ENCODE assay signal across 23 cellular contexts in the genomic region with DNA sequence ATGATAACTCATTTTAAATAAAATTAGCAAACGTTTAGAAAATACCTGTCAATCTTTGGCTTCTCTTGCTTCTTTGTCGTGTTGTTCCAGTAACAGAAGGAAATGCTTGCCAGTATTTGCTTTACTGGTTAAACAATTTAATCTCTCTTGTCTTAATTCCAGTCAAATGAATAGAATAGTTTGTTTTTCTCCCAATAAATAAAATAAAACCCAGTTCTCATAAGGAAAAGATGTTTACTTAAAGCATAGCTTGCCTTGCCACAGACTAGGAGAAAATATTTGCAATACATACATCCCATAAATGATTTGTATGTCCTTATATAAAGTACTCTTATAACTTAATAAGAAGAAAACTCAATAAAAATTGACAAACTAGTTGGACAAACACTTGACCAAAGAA. TPM values are rescaled to one million over a fixed set of nuclear protein-coding genes. Genes with fewer than 3 reads are reported as not detected.
DNase-seq lines count a peak whose midpoint lies in the region; ATAC-seq, FAIRE-seq and TF ChIP-seq lines count a peak whose summit lies in the region.
"Had no signal": no experiment of that assay in that cellular context is flagged by ENCODE, and none has a peak within 500 bp of the region (broad histone marks: within the 10 kb centered on the region; RNA-seq: fewer than 3 reads in every experiment).

No MANE protein-coding gene starts in this region.

- BruUV-seq in IMR-90 (replicated peaks; lab: Mats Ljungman, UMichigan) (no TSS peak), PC-3 (replicated peaks; lab: Mats Ljungman, UMichigan) (no TSS peak)

- WGBS in A549 (ENCODE audit: missing lambda C conversion rate), result 11% methylated on average over 2 of the region's 2 CpGs
- no CpG with 5 or more reads among the region's 2 CpGs for WGBS in IMR-90 (ENCODE audit: extremely low coverage in 2 of 2, insufficient read length in 1 of 2), 2 experiments
- 30 to 35% methylated on average over 2 of the region's 2 CpGs for WGBS in transverse colon (ENCODE audit: low coverage in 1 of 2), 2 donors

- H3K9me1 ChIP-seq in IMR-90 (ENCODE audit: insufficient read depth, low read length), result 0 out of 2 replicates have a peak, but pooled peaks cover 1% of the 10 kb centered on the region

- TF ChIP-seq CTCF in A549 (IDR thresholded peaks at IDR 0.05) (no peak), IMR-90 (conservative IDR thresholded peaks at IDR 0.05; ENCODE audit: low read depth, low read length) (no peak), PC-3 (conservative IDR thresholded peaks at IDR 0.05; ENCODE audit: low read depth, low read length) (no peak), transverse colon (IDR thresholded peaks at IDR 0.05) (no peak)

- no peak overlapping the region for H3K23ac ChIP-seq in IMR-90 (ENCODE audit: low read depth, low read length)

- no peak for DNase-seq in A549 (ENCODE audit: low read depth in 1 of 2, low spot score in 1 of 2)
- DNase-seq in IMR-90, result peak; percentile 31
- DNase-seq in PC-3, result peak; percentile 51
- no peak for DNase-seq in transverse colon
- DNase-seq: 8988T; AML-193; Caco-2; Calu3; CD4-positive, alpha-beta T cell; CD8-positive, alpha-beta T cell; DMS79 treated with DMSO at 0.1 percent for 48 hours; GF-D8 had no signal

- H3K9ac ChIP-seq in IMR-90 (ENCODE audit: low read depth, low read length), result no peak overlapping the region
- H3K9ac ChIP-seq in PC-3 (ENCODE audit: low read length), result no peak overlapping the region
- H3K9ac ChIP-seq: BLaER1 treated with 17β-estradiol and CSF1 and Interleukin-3, amounts not matched to agents 10 nM and 100 nM had no signal

- dilution Hi-C loops in IMR-90 (cut with HindIII; ENCODE audit: low sequenced_read_pairs, unreplicated experiment), result no loop called here

- in situ Hi-C loops in IMR-90 (cut with MboI; ENCODE audit: low sequenced_read_pairs) (no loop called here), transverse colon (cut with MboI; ENCODE audit: low pct_ligation_motif_present in 1 of 4, low pct_unique_long_range_greater_than_20kb in 1 of 4, low sequenced_read_pairs in 3 of 4) (no loop called here)

- POLR2A ChIA-PET in A549 (lab: Yijun Ruan, JAX), result no interaction called here
- POLR2A ChIA-PET in IMR-90 (lab: Charles Lee; ENCODE audit: unreplicated experiment), result no interaction called here
- POLR2A ChIA-PET in PC-3 (lab: Charles Lee; ENCODE audit: unreplicated experiment), result no interaction called here

- H3K9me3 ChIP-seq in A549 (peaks cover 28% of the 10 kb centered on the region), IMR-90 (ENCODE audit: control insufficient read depth, insufficient read depth, low read length) (no peaks in the 10 kb centered on the region), PC-3 (ENCODE audit: low read length) (no peaks in the 10 kb centered on the region), transverse colon (no peaks in the 10 kb centered on the region)
- H3K9me3 ChIP-seq: Caco-2 had no signal

- no peaks in the 10 kb centered on the region for H3K79me1 ChIP-seq in IMR-90 (ENCODE audit: low read depth in 1 of 2, low read length in 2 of 2)

- no peaks in the 10 kb centered on the region for H3K79me2 ChIP-seq in PC-3 (ENCODE audit: low read length)

- CTCF ChIA-PET in A549 (lab: Yijun Ruan, JAX) (no interaction called here), IMR-90 (lab: Yijun Ruan, JAX) (no interaction called here), PC-3 (lab: Charles Lee) (no interaction called here)

- H3K27me3 ChIP-seq in IMR-90 (ENCODE audit: control insufficient read depth, insufficient read depth, low read length) (no peaks in the 10 kb centered on the region; the same call in 1 of the 2 replicates), PC-3 (ENCODE audit: low read length) (no peaks in the 10 kb centered on the region), transverse colon (no peaks in the 10 kb centered on the region)
- H3K27me3 ChIP-seq: BLaER1 treated with 17β-estradiol and CSF1 and Interleukin-3, amounts not matched to agents 10 nM and 100 nM had no signal

- no peak overlapping the region for H4K8ac ChIP-seq in IMR-90 (ENCODE audit: low read depth in 2 of 2, low read length in 2 of 2)

- no peak overlapping the region for H2AK5ac ChIP-seq in IMR-90 (ENCODE audit: low read depth, low read length)

- H3K4ac ChIP-seq in IMR-90 (ENCODE audit: low read depth, low read length), result no peak overlapping the region

- H3K18ac ChIP-seq in IMR-90 (ENCODE audit: low read depth, low read length), result no peak overlapping the region; the same call in 1 of the 2 replicates

- TF ChIP-seq EP300 in A549 (IDR thresholded peaks at IDR 0.05) (no peak), transverse colon (IDR thresholded peaks at IDR 0.05; ENCODE audit: low read depth) (no peak)

- H3F3A ChIP-seq in PC-3 (ENCODE audit: low read length, unreplicated experiment), result no peaks in the 10 kb centered on the region

- H4K91ac ChIP-seq in IMR-90 (ENCODE audit: insufficient read depth, low read depth, low read length), result no peak overlapping the region

- intact Hi-C loops in IMR-90 (cut with micrococcal nuclease), result loop anchor here (2.0 kb wide), 2 partner anchors 49 to 123 kb away; no protein-coding TSS in a partner anchor
- intact Hi-C loops in PC-3 (cut with micrococcal nuclease), result loop anchor here (5.0 kb wide), 1 partner anchor 38 kb away; no protein-coding TSS in a partner anchor
- intact Hi-C loops in transverse colon (cut with DNase I; ENCODE audit: low total_unique reads), result no loop called here

- H2BK15ac ChIP-seq in IMR-90 (ENCODE audit: low read depth, low read length), result no peak overlapping the region

- TF ChIP-seq POLR2A in A549 (IDR thresholded peaks at IDR 0.05; ENCODE audit: low read length), result no peak
- no peak for TF ChIP-seq POLR2A in IMR-90 (IDR thresholded peaks at IDR 0.05; ENCODE audit: low read depth, low read length)
- no peak for TF ChIP-seq POLR2A in transverse colon (IDR thresholded peaks at IDR 0.05)

- H2AFZ ChIP-seq in IMR-90 (replicated peaks; ENCODE audit: low read length, poor library complexity) (no peak overlapping the region), PC-3 (ENCODE audit: low read length) (no peak overlapping the region)

- H4K5ac ChIP-seq in IMR-90 (ENCODE audit: low read depth, low read length), result no peak overlapping the region

- no peaks in the 10 kb centered on the region for H3K9me2 ChIP-seq in PC-3 (replicated peaks; ENCODE audit: low read length)

- H3K27ac ChIP-seq in A549 (no peak overlapping the region), IMR-90 (ENCODE audit: insufficient read depth, low read length) (no peak overlapping the region), PC-3 (ENCODE audit: low read length) (peak overlapping the region; percentile 57), transverse colon (peak overlapping the region in 1 of 4 donors; percentile 17)
- H3K27ac ChIP-seq: BLaER1 treated with 17β-estradiol and CSF1 and Interleukin-3, amounts not matched to agents 10 nM and 100 nM; C4-2B had no signal

- H4K20me1 ChIP-seq in IMR-90 (ENCODE audit: insufficient read depth, low read length) (no peaks in the 10 kb centered on the region), PC-3 (ENCODE audit: low read length) (no peaks in the 10 kb centered on the region)
- H4K20me1 ChIP-seq: BLaER1 treated with 17β-estradiol and CSF1 and Interleukin-3, amounts not matched to agents 10 nM and 100 nM had no signal

- no peak for ATAC-seq in A549
- ATAC-seq in IMR-90 (ENCODE audit: low read depth), result peak; percentile 55
- peak; percentile 63 for ATAC-seq in PC-3
- no peak for ATAC-seq in HG03045 (IDR thresholded peaks at IDR 0.05; ENCODE audit: unreplicated experiment)
- no peak for ATAC-seq in GM21529 (IDR thresholded peaks at IDR 0.05; ENCODE audit: unreplicated experiment)
- no peak for ATAC-seq in GM21381 (IDR thresholded peaks at IDR 0.05; ENCODE audit: unreplicated experiment)
- ATAC-seq: CD8-positive, alpha-beta T cell had no signal

- H3K14ac ChIP-seq in IMR-90 (replicated peaks; ENCODE audit: low read depth, low read length), result no peak overlapping the region

- no peak overlapping the region for H3K4me3 ChIP-seq in A549
- no peak overlapping the region for H3K4me3 ChIP-seq in IMR-90 (ENCODE audit: insufficient read depth, low read depth, low read length)
- no peak overlapping the region for H3K4me3 ChIP-seq in PC-3 (ENCODE audit: low read length)
- H3K4me3 ChIP-seq in transverse colon, result no peak overlapping the region
- H3K4me3 ChIP-seq: BLaER1 treated with 17β-estradiol and CSF1 and Interleukin-3, amounts not matched to agents 10 nM and 100 nM had no signal

- TF ChIP-seq RAD21 in A549 (conservative IDR thresholded peaks at IDR 0.05 in 1 of 2, IDR thresholded peaks at IDR 0.05 in 1 of 2) (no peak), IMR-90 (IDR thresholded peaks at IDR 0.05; ENCODE audit: low read length) (no peak)

- no peak overlapping the region for H2BK120ac ChIP-seq in IMR-90 (ENCODE audit: low read depth, low read length)

- FAIRE-seq in A549 (lab: Jason Lieb, UNC) (peak; percentile 74), endometrium (lab: Jason Lieb, UNC) (peak; percentile 21)
- FAIRE-seq: A204.1, D721Med, G401.6, GM12891, GM19239 had no signal

- H3K4me2 ChIP-seq in A549 (no peak overlapping the region), IMR-90 (ENCODE audit: low read depth, low read length) (no peak overlapping the region), PC-3 (ENCODE audit: low read length) (peak overlapping the region; percentile 11)
- H3K4me2 ChIP-seq: BLaER1 treated with 17β-estradiol and CSF1 and Interleukin-3, amounts not matched to agents 10 nM and 100 nM had no signal

- H3K36me3 ChIP-seq in IMR-90 (ENCODE audit: control insufficient read depth, insufficient read depth, low read length) (no peaks in the 10 kb centered on the region), PC-3 (ENCODE audit: low read depth, low read length) (no peaks in the 10 kb centered on the region), transverse colon (no peaks in the 10 kb centered on the region)
- H3K36me3 ChIP-seq: BLaER1 treated with 17β-estradiol and CSF1 and Interleukin-3, amounts not matched to agents 10 nM and 100 nM had no signal

- H2BK5ac ChIP-seq in IMR-90 (ENCODE audit: low read depth, low read length, poor library complexity, severe bottlenecking), result no peak overlapping the region

- no peak overlapping the region for H2AK9ac ChIP-seq in IMR-90 (replicated peaks; ENCODE audit: low read depth, low read length, poor library complexity)

- H2BK20ac ChIP-seq in IMR-90 (ENCODE audit: low read depth, low read length), result no peak overlapping the region

- H3K4me1 ChIP-seq in A549, result peaks cover 8% of the 10 kb centered on the region; the same call in 2 of the 3 replicates
- H3K4me1 ChIP-seq in IMR-90 (ENCODE audit: control insufficient read depth, insufficient read depth, low read length), result peaks cover 7% of the 10 kb centered on the region
- H3K4me1 ChIP-seq in PC-3 (ENCODE audit: insufficient read depth, low read length), result peaks cover 30% of the 10 kb centered on the region
- peaks cover 0 to 7% (median 2%) of the 10 kb centered on the region in 4 donors for H3K4me1 ChIP-seq in transverse colon
- H3K4me1 ChIP-seq: Caco-2 had no signal

- no peak overlapping the region for H3K56ac ChIP-seq in IMR-90 (ENCODE audit: extremely low read depth, insufficient read depth, low read length)

RNA-seq across cellular contexts. Expression of a gene that starts 43.9 kb away (rescaled TPM):
- polyA plus RNA-seq in A549 (2011; rRNA removed) (0.21 and 0.49 TPM in 2 replicates), A549 (2017; fragmentation: RNase III; extraction: RNeasy Plus Mini Kit Qiagen cat#74134 plus additional on column Dnase treatment) (0.17 TPM in 1 of 3 replicates, not detected in the others), IMR-90 (2012; rRNA removed) (0.15 and 0.59 TPM in 2 replicates)
- 0.12 TPM in 1 of 2 replicates, not detected in the other for polyA plus RNA-seq in A549 (2012; cell fraction: cytosol; rRNA removed)
- polyA plus RNA-seq in A549 (2012; cell fraction: nucleus; rRNA removed), result 0.29 and 1.2 TPM in 2 replicates
- 0.39 TPM in 1 of 2 replicates, not detected in the other for polyA minus RNA-seq in A549 (2011; rRNA and poly(A)+ RNA removed)
- total RNA-seq in IMR-90 (2012; rRNA removed) (not detected in 2 replicates), PC-3 (2014; rRNA removed) (not detected in 2 replicates), transverse colon (under 1 TPM in 2 of 4 donors, not detected in 2; 0.41 to 0.48 TPM)
- polyA plus RNA-seq in IMR-90 (2012; cell fraction: cytosol; rRNA removed), result 0.20 and 0.47 TPM in 2 replicates
- polyA plus RNA-seq in IMR-90 (2012; cell fraction: nucleus; rRNA removed; ENCODE audit: low replicate concordance), result 0.96 and 1.4 TPM in 2 replicates
- total RNA-seq: Calu3; CD4-positive, alpha-beta T cell had no signal

Comparison
In these comparisons a context has a peak if more than half of its experiments do, and no peak if none do; other contexts are left out.
1. ATAC-seq: peak in IMR-90 (single experiment) and PC-3 (single experiment); none in A549 (0 of 2), HG03045 (single experiment), GM21529 (single experiment) and GM21381 (single experiment).
2. DNase-seq: peak in IMR-90 (single experiment) and PC-3 (single experiment); none in A549 (0 of 2) and transverse colon (single experiment).